In genomic region chr4:173448557-173448918, GRCh38 we compare ENCODE assay signal across 10 cellular contexts. TPM values are rescaled to one million over a fixed set of nuclear protein-coding genes. Genes with fewer than 3 reads are reported as not detected.
DNase-seq lines count a peak whose midpoint lies in the region; ATAC-seq, FAIRE-seq and TF ChIP-seq lines count a peak whose summit lies in the region.
"Had no signal": no experiment of that assay in that cellular context is flagged by ENCODE, and none has a peak within 500 bp of the region (broad histone marks: within the 10 kb centered on the region; RNA-seq: fewer than 3 reads in every experiment).

No MANE protein-coding gene starts in this region.

- H3K4me1 ChIP-seq in DOHH2 (ENCODE audit: control insufficient read depth, low read length) (peaks cover 43% of the 10 kb centered on the region), ascending aorta (peaks cover 2 to 15% of the 10 kb centered on the region in 2 donors), gastroesophageal sphincter (peaks cover 5 to 22% (median 6%) of the 10 kb centered on the region in 3 donors)

- no peaks in the 10 kb centered on the region for H3K79me2 ChIP-seq in DOHH2 (ENCODE audit: control insufficient read depth, low read length)

- TF ChIP-seq POLR2A in gastroesophageal sphincter (IDR thresholded peaks at IDR 0.05) = no peak
- no peak for TF ChIP-seq POLR2A in H54 (IDR thresholded peaks at IDR 0.05; ENCODE audit: low read depth, low read length)

- ATAC-seq in gastroesophageal sphincter (no peak), GM21390 (IDR thresholded peaks at IDR 0.05; ENCODE audit: unreplicated experiment) (no peak), HG02840 (IDR thresholded peaks at IDR 0.05; ENCODE audit: low FRiP score, unreplicated experiment) (no peak)

- intact Hi-C loops in ascending aorta (cut with DNase I) = no loop called here

- no peak for FAIRE-seq in H54 (lab: Jason Lieb, UNC)

- 0 out of 2 replicates have a peak overlapping the region, but pooled peaks have one; percentile 7 for H3K4me3 ChIP-seq in DOHH2 (ENCODE audit: low read length)
- no peak overlapping the region for H3K4me3 ChIP-seq in ascending aorta
- H3K4me3 ChIP-seq in gastroesophageal sphincter = no peak overlapping the region

- H3K27me3 ChIP-seq in DOHH2 (ENCODE audit: control insufficient read depth, low read length) = no peaks in the 10 kb centered on the region
- H3K27me3 ChIP-seq in ascending aorta = no peaks in the 10 kb centered on the region
- H3K27me3 ChIP-seq in layer of hippocampus (ENCODE audit: control insufficient read depth, insufficient read depth, low read length) = no peaks in the 10 kb centered on the region
- no peaks in the 10 kb centered on the region for H3K27me3 ChIP-seq in gastroesophageal sphincter

- no peaks in the 10 kb centered on the region for H3K36me3 ChIP-seq in DOHH2 (ENCODE audit: control insufficient read depth, low read length)
- H3K36me3 ChIP-seq in ascending aorta = no peaks in the 10 kb centered on the region
- H3K36me3 ChIP-seq in gastroesophageal sphincter = peaks cover 0 to 8% of the 10 kb centered on the region in 2 donors

- no peak for TF ChIP-seq EP300 in gastroesophageal sphincter (IDR thresholded peaks at IDR 0.05)

- no peak for TF ChIP-seq CTCF in DOHH2 (IDR thresholded peaks at IDR 0.05; ENCODE audit: low read depth, low read length, poor library complexity, severe bottlenecking)
- no peak for TF ChIP-seq CTCF in ascending aorta (IDR thresholded peaks at IDR 0.05)
- TF ChIP-seq CTCF in gastroesophageal sphincter (IDR thresholded peaks at IDR 0.05) = no peak

- DNase-seq in NCI-H1105 treated with DMSO at 0.1 percent for 48 hours (lab: John Stamatoyannopoulos, UW) (peak; percentile 69), ascending aorta (ENCODE audit: low spot score in 2 of 2) (no peak), H54 (ENCODE audit: insufficient read length, low spot score) (no peak)
- DNase-seq: NCI-H1436 treated with DMSO at 0.1 percent for 48 hours had no signal

- H4K20me1 ChIP-seq in DOHH2 (ENCODE audit: control insufficient read depth, insufficient read depth, low read depth, low read length) = no peaks in the 10 kb centered on the region

- peak overlapping the region; percentile 34 for H3K4me2 ChIP-seq in DOHH2 (ENCODE audit: low read length)

- H3K27ac ChIP-seq in DOHH2 (ENCODE audit: low read depth, low read length) (no peak overlapping the region), ascending aorta (peak overlapping the region; percentile 29 to 56), layer of hippocampus (ENCODE audit: low read depth, low read length) (peak overlapping the region; percentile 63), gastroesophageal sphincter (peak overlapping the region in 2 of 4 donors; percentile 25 to 44)

- no peaks in the 10 kb centered on the region for H3K9me3 ChIP-seq in DOHH2 (ENCODE audit: control insufficient read depth, insufficient read depth, low read length)
- no peaks in the 10 kb centered on the region for H3K9me3 ChIP-seq in ascending aorta
- H3K9me3 ChIP-seq in gastroesophageal sphincter = no peaks in the 10 kb centered on the region

- 28 to 29% methylated on average over 2 of the region's 2 CpGs for WGBS in gastroesophageal sphincter (ENCODE audit: low coverage in 1 of 2), 2 donors

- H3K9me2 ChIP-seq in DOHH2 (replicated peaks; ENCODE audit: control insufficient read depth, low read length) = no peaks in the 10 kb centered on the region; the same call in 1 of the 2 replicates

- H3F3A ChIP-seq in DOHH2 (ENCODE audit: control insufficient read depth, insufficient read depth) = no peaks in the 10 kb centered on the region

RNA-seq across cellular contexts. Expression of gene SCRG1, which starts 49.6 kb away (rescaled TPM):
- total RNA-seq in ascending aorta = 2.3 TPM
- total RNA-seq in gastroesophageal sphincter = 1 to 10 TPM; 1.1 to 2.7 (median 1.8) TPM
- total RNA-seq: pulmonary artery endothelial cell had no signal
